ENCODE assay signal across 8 cellular contexts in genomic region chr9:95425910-95426551, GRCh38.
DNase-seq lines count a peak whose midpoint lies in the region; ATAC-seq lines count a peak whose summit lies in the region.

No MANE protein-coding gene starts in this region.

- H3K27me3 ChIP-seq in NT2/D1 (ENCODE audit: insufficient read depth, insufficient read length) (no peaks in the 10 kb centered on the region), ectodermal cell (ENCODE audit: control insufficient read depth, insufficient read depth, low read length, poor library complexity, severe bottlenecking) (no peaks in the 10 kb centered on the region)
- H3K27me3 ChIP-seq in naive thymus-derived CD4-positive, alpha-beta T cell (ENCODE audit: control insufficient read depth in 2 of 2, insufficient read depth in 2 of 2, low read length in 2 of 2) = no peaks in the 10 kb centered on the region

- CTCF ChIA-PET in naive thymus-derived CD4-positive, alpha-beta T cell (lab: Charles Lee) = no interaction called here

- peaks cover 0 to 17% (median 11%) of the 10 kb centered on the region in 7 donors for H3K4me1 Mint-ChIP-seq in naive thymus-derived CD4-positive, alpha-beta T cell

- peaks cover 5 to 35% (median 22%) of the 10 kb centered on the region in 11 donors for H3K9me3 Mint-ChIP-seq in naive thymus-derived CD4-positive, alpha-beta T cell

- H3K4me3 Mint-ChIP-seq in naive thymus-derived CD4-positive, alpha-beta T cell = peak overlapping the region; percentile 53 to 79 (median 72)

- H3K4me1 ChIP-seq in NT2/D1 (ENCODE audit: insufficient read depth, insufficient read length) = no peaks in the 10 kb centered on the region
- no peaks in the 10 kb centered on the region for H3K4me1 ChIP-seq in ectodermal cell (ENCODE audit: control insufficient read depth, insufficient read depth, low read length)
- peaks cover 7 to 11% of the 10 kb centered on the region in 2 donors for H3K4me1 ChIP-seq in naive thymus-derived CD4-positive, alpha-beta T cell (ENCODE audit: control insufficient read depth in 2 of 2, insufficient read depth in 2 of 2, low read length in 2 of 2)

- peak overlapping the region; percentile 56 for H3K4me3 ChIP-seq in NT2/D1 (ENCODE audit: insufficient read length, low read depth)
- peak overlapping the region; percentile 35 for H3K4me3 ChIP-seq in ectodermal cell (ENCODE audit: insufficient read depth, low read depth, low read length)
- peak overlapping the region; percentile 3 for H3K4me3 ChIP-seq in naive thymus-derived CD4-positive, alpha-beta T cell (ENCODE audit: low read length)

- WGBS in ectodermal cell, 2 experiments = 25 to 27% methylated on average over 11 of the region's 11 CpGs

- peak overlapping the region; percentile 84 for H3K27ac ChIP-seq in ectodermal cell (ENCODE audit: insufficient read depth, low read depth, low read length, poor library complexity, severe bottlenecking)
- H3K27ac ChIP-seq in naive thymus-derived CD4-positive, alpha-beta T cell (ENCODE audit: low read depth, low read length) = no peak overlapping the region

- H3K9ac ChIP-seq in NT2/D1 (ENCODE audit: insufficient read length, low read depth) = peak overlapping the region; percentile 88

- POLR2A ChIA-PET in naive thymus-derived CD4-positive, alpha-beta T cell (lab: Charles Lee) = interaction anchor here (0.9 to 1.0 kb wide), 2 partner anchors 16 to 37 kb away, joined by 3 read pairs; no protein-coding TSS in a partner anchor

- H3K9me3 ChIP-seq in NT2/D1 (ENCODE audit: insufficient read depth, low read length) (peaks cover 33% of the 10 kb centered on the region), ectodermal cell (ENCODE audit: control insufficient read depth, low read length) (peaks cover 6% of the 10 kb centered on the region)
- H3K9me3 ChIP-seq in naive thymus-derived CD4-positive, alpha-beta T cell (ENCODE audit: control insufficient read depth in 2 of 3, low read length in 3 of 3) = peaks cover 0 to 24% (median 5%) of the 10 kb centered on the region in 3 experiments

- ATAC-seq in naive thymus-derived CD4-positive, alpha-beta T cell = no peak
- ATAC-seq in GM21390 (IDR thresholded peaks at IDR 0.05; ENCODE audit: unreplicated experiment) (no peak), GM18517 (IDR thresholded peaks at IDR 0.05; ENCODE audit: unreplicated experiment) (no peak)

- peaks cover 7% of the 10 kb centered on the region for H3K36me3 ChIP-seq in NT2/D1 (ENCODE audit: insufficient read depth, insufficient read length, low read length)
- H3K36me3 ChIP-seq in ectodermal cell (ENCODE audit: control insufficient read depth, insufficient read depth, low read length) = no peaks in the 10 kb centered on the region
- H3K36me3 ChIP-seq in naive thymus-derived CD4-positive, alpha-beta T cell (ENCODE audit: control insufficient read depth in 2 of 3, insufficient read depth in 3 of 3, low read length in 3 of 3) = no peaks in the 10 kb centered on the region

- DNase-seq in stimulated activated CD4-positive, alpha-beta T cell treated with anti-CD3 and anti-CD28 coated beads, Interleukin-12 subunit alpha, Interleukin-12 subunit beta, amount 100 ng/mL, for 4 hours = peak; percentile 4
- DNase-seq in stimulated activated CD4-positive, alpha-beta T cell treated with anti-CD3 and anti-CD28 coated beads, Interleukin-4, amount 100 ng/mL, for 24 hours = no peak
- DNase-seq in NT2/D1 (ENCODE audit: low read depth, low spot score) (no peak), DMS153 treated with DMSO at 0.1 percent for 48 hours (lab: John Stamatoyannopoulos, UW; ENCODE audit: unreplicated experiment) (no peak)
- peak in 1 of 9 donors; percentile 4 for DNase-seq in naive thymus-derived CD4-positive, alpha-beta T cell

- H3K27ac Mint-ChIP-seq in naive thymus-derived CD4-positive, alpha-beta T cell = peak overlapping the region in 2 of 9 donors; percentile 29 to 52

- H3K36me3 Mint-ChIP-seq in naive thymus-derived CD4-positive, alpha-beta T cell = peaks cover 0 to 12% (median 5%) of the 10 kb centered on the region in 5 donors

- H3K27me3 Mint-ChIP-seq in naive thymus-derived CD4-positive, alpha-beta T cell = peaks cover 0 to 15% (median 4%) of the 10 kb centered on the region in 5 donors

- intact Hi-C loops in naive thymus-derived CD4-positive, alpha-beta T cell (cut with micrococcal nuclease) = loop anchor here in 1 of 2 donors (2.0 kb wide), 1 partner anchor 37 kb away; no protein-coding TSS in a partner anchor

Comparison
In these comparisons a context has a peak if more than half of its experiments do, and no peak if none do; other contexts are left out.
1. H3K4me3 ChIP-seq: peak in every context shown above with its lines; median percentile 56 in NT2/D1; 35 in ectodermal cell; 3 in naive thymus-derived CD4-positive, alpha-beta T cell.